In the genomic region with DNA sequence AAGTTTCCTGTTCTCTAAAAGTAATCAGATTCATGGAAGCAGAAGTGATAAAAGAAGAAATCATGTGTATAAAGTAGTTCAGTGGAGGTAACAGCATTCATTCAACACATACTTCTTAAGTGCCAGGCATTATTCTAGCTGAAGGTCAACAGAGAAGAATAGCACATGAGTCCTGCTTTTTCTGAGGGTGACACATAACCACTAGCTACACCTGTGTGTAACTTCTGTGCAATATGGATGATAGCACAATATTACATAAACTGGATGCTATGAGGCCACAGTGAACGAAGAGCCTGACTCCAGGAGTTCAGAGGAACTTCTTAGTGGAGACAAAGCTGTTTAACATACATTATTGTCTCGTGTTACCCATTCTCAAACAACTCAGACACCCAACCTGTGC, we compare ENCODE assay signal across 19 cellular contexts.
A peak's percentile ranks its signal among the peaks of the same experiment; 100 is the strongest.
DNase-seq lines count a peak whose midpoint lies in the region; ATAC-seq and TF ChIP-seq lines count a peak whose summit lies in the region.
"Had no signal": no experiment of that assay in that cellular context is flagged by ENCODE, and none has a peak within 500 bp of the region (broad histone marks: within the 10 kb centered on the region; RNA-seq: fewer than 3 reads in every experiment).

No MANE protein-coding gene starts in this region.

- ATAC-seq in HG03025 (IDR thresholded peaks at IDR 0.05; ENCODE audit: low FRiP score, unreplicated experiment) = no peak
- ATAC-seq: activated CD8-positive, alpha-beta T cell treated with anti-CD3 and anti-CD28 coated beads for 36 hours; activated T-cell treated with anti-CD3 and anti-CD28 coated beads, Interleukin-2, amount 50 U/mL, for 72 hours; PC-3 had no signal

- H3K9me3 ChIP-seq in adrenal gland (replicated peaks in 1 of 3) (no peaks in the 10 kb centered on the region), left ventricle myocardium inferior (replicated peaks) (no peaks in the 10 kb centered on the region), sigmoid colon (no peaks in the 10 kb centered on the region), MG63 (no peaks in the 10 kb centered on the region)
- H3K9me3 ChIP-seq: neutrophil, testis had no signal

- H3K4me3 Mint-ChIP-seq in HFFc6 (peak overlapping the region; percentile 74), type B pancreatic cell (no peak overlapping the region)
- H3K4me3 Mint-ChIP-seq: activated CD8-positive, alpha-beta T cell treated with anti-CD3 and anti-CD28 coated beads for 36 hours; activated naive CD8-positive, alpha-beta T cell treated with anti-CD3 and anti-CD28 coated beads, Interleukin-2, amount 10 ng/mL, durations not matched to agents 7 days and 5 days; activated T-cell treated with anti-CD3 and anti-CD28 coated beads, Interleukin-2, amount 50 U/mL, for 72 hours; immature natural killer cell had no signal

- H3K4me3 ChIP-seq in adrenal gland (no peak overlapping the region), left ventricle myocardium inferior (no peak overlapping the region), sigmoid colon (no peak overlapping the region), MG63 (no peak overlapping the region)
- H3K4me3 ChIP-seq: testis had no signal

- H3K27ac ChIP-seq in adrenal gland = peak overlapping the region in 4 of 5 donors; percentile 50 to 71 (median 56)
- peak overlapping the region; percentile 87 for H3K27ac ChIP-seq in left ventricle myocardium inferior (replicated peaks)
- H3K27ac ChIP-seq in sigmoid colon = peak overlapping the region; percentile 64 to 80 (median 71)
- H3K27ac ChIP-seq: neutrophil, testis had no signal

- H3K27me3 ChIP-seq in adrenal gland = no peaks in the 10 kb centered on the region
- no peaks in the 10 kb centered on the region for H3K27me3 ChIP-seq in left ventricle myocardium inferior (ENCODE audit: low read depth)
- H3K27me3 ChIP-seq in sigmoid colon = no peaks in the 10 kb centered on the region
- H3K27me3 ChIP-seq in MG63 = no peaks in the 10 kb centered on the region
- H3K27me3 ChIP-seq: neutrophil, testis had no signal

- H3K4me1 Mint-ChIP-seq in HFFc6 (ENCODE audit: low read depth) (peaks cover 60% of the 10 kb centered on the region), type B pancreatic cell (ENCODE audit: unreplicated experiment) (peaks cover 9% of the 10 kb centered on the region)
- H3K4me1 Mint-ChIP-seq: activated naive CD8-positive, alpha-beta T cell treated with anti-CD3 and anti-CD28 coated beads, Interleukin-2, amount 10 ng/mL, durations not matched to agents 7 days and 5 days; immature natural killer cell had no signal

- no peak for TF ChIP-seq EP300 in sigmoid colon (IDR thresholded peaks at IDR 0.05)

- peaks cover 11 to 19% of the 10 kb centered on the region in 2 donors for H3K4me1 ChIP-seq in adrenal gland (replicated peaks in 1 of 2)
- H3K4me1 ChIP-seq in left ventricle myocardium inferior = peaks cover 35% of the 10 kb centered on the region
- H3K4me1 ChIP-seq in sigmoid colon = peaks cover 0 to 42% (median 33%) of the 10 kb centered on the region in 4 donors

- no peaks in the 10 kb centered on the region; the same call in 1 of the 2 replicates for H3K27me3 Mint-ChIP-seq in HFFc6 (ENCODE audit: insufficient read depth)
- no peaks in the 10 kb centered on the region for H3K27me3 Mint-ChIP-seq in type B pancreatic cell
- H3K27me3 Mint-ChIP-seq: activated CD8-positive, alpha-beta T cell treated with anti-CD3 and anti-CD28 coated beads for 36 hours had no signal

- H3K36me3 ChIP-seq in adrenal gland (replicated peaks in 1 of 2) (no peaks in the 10 kb centered on the region), left ventricle myocardium inferior (no peaks in the 10 kb centered on the region), sigmoid colon (no peaks in the 10 kb centered on the region), MG63 (no peaks in the 10 kb centered on the region)
- H3K36me3 ChIP-seq: neutrophil had no signal

- no peak for TF ChIP-seq POLR2A in adrenal gland (IDR thresholded peaks at IDR 0.05)
- no peak for TF ChIP-seq POLR2A in sigmoid colon (IDR thresholded peaks at IDR 0.05)

- no peak for TF ChIP-seq CTCF in HFFc6 (IDR thresholded peaks at IDR 0.05)
- TF ChIP-seq CTCF in adrenal gland (IDR thresholded peaks at IDR 0.05) = no peak
- no peak for TF ChIP-seq CTCF in left ventricle myocardium inferior (IDR thresholded peaks at IDR 0.05; ENCODE audit: borderline replicate concordance)
- TF ChIP-seq CTCF in sigmoid colon (IDR thresholded peaks at IDR 0.05) = no peak
- no peak for TF ChIP-seq CTCF in type B pancreatic cell (conservative IDR thresholded peaks at IDR 0.05)

- intact Hi-C loops in adrenal gland (cut with DNase I) (no loop called here), left ventricle myocardium inferior (cut with micrococcal nuclease) (no loop called here), sigmoid colon (cut with DNase I) (no loop called here)

- H3K9me3 Mint-ChIP-seq in HFFc6 (no peaks in the 10 kb centered on the region), type B pancreatic cell (no peaks in the 10 kb centered on the region)
- H3K9me3 Mint-ChIP-seq: activated CD8-positive, alpha-beta T cell treated with anti-CD3 and anti-CD28 coated beads for 36 hours; activated naive CD8-positive, alpha-beta T cell treated with anti-CD3 and anti-CD28 coated beads, Interleukin-2, amount 10 ng/mL, durations not matched to agents 7 days and 5 days; activated T-cell treated with anti-CD3 and anti-CD28 coated beads, Interleukin-2, amount 50 U/mL, for 72 hours; immature natural killer cell had no signal

- H3K36me3 Mint-ChIP-seq in HFFc6 (ENCODE audit: low read depth) = no peaks in the 10 kb centered on the region
- H3K36me3 Mint-ChIP-seq in type B pancreatic cell = no peaks in the 10 kb centered on the region
- H3K36me3 Mint-ChIP-seq: activated naive CD8-positive, alpha-beta T cell treated with anti-CD3 and anti-CD28 coated beads, Interleukin-2, amount 10 ng/mL, durations not matched to agents 7 days and 5 days; immature natural killer cell had no signal

- 75 to 94% (median 82%) methylated on average over 2 of the region's 2 CpGs for WGBS in adrenal gland, 4 donors
- 45 to 72% methylated on average over 2 of the region's 2 CpGs for WGBS in sigmoid colon, 2 donors

- H3K27ac Mint-ChIP-seq in HFFc6 (peak overlapping the region; percentile 89), type B pancreatic cell (no peak overlapping the region)
- H3K27ac Mint-ChIP-seq: activated CD8-positive, alpha-beta T cell treated with anti-CD3 and anti-CD28 coated beads for 36 hours; activated naive CD8-positive, alpha-beta T cell treated with anti-CD3 and anti-CD28 coated beads, Interleukin-2, amount 10 ng/mL, durations not matched to agents 7 days and 5 days; activated T-cell treated with anti-CD3 and anti-CD28 coated beads, Interleukin-2, amount 50 U/mL, for 72 hours; immature natural killer cell had no signal

- no peak for DNase-seq in HFFc6
- no peak for DNase-seq in adrenal gland
- DNase-seq in left ventricle myocardium inferior = no peak
- DNase-seq in sigmoid colon = no peak
- DNase-seq in type B pancreatic cell (ENCODE audit: extremely low spot score, unreplicated experiment) = no peak
- DNase-seq in NCI-H2171 (lab: John Stamatoyannopoulos, UW) = no peak
- no peak for DNase-seq in MG63
- DNase-seq: activated CD8-positive, alpha-beta T cell treated with anti-CD3 and anti-CD28 coated beads for 36 hours; activated naive CD8-positive, alpha-beta T cell treated with anti-CD3 and anti-CD28 coated beads, Interleukin-2, amount 10 ng/mL, durations not matched to agents 7 days and 5 days; activated T-cell treated with anti-CD3 and anti-CD28 coated beads, Interleukin-2, amount 50 U/mL, for 72 hours; central memory CD4-positive, alpha-beta T cell; immature natural killer cell; NCI-H187 treated with DMSO at 0.1 percent for 48 hours; NCI-H524 treated with DMSO at 0.1 percent for 48 hours; PC-3; stimulated activated CD4-positive, alpha-beta T cell treated with anti-CD3 and anti-CD28 coated beads, Interleukin-4, amount 100 ng/mL, for 24 hours; testis had no signal
